ENCODE assay signal across 21 cellular contexts in genomic region chrX:151873096-151873495, GRCh38. TPM values are rescaled to one million over a fixed set of nuclear protein-coding genes. Genes with fewer than 3 reads are reported as not detected.
A peak's percentile ranks its signal among the peaks of the same experiment; 100 is the strongest.
DNase-seq lines count a peak whose midpoint lies in the region; ATAC-seq, FAIRE-seq and TF ChIP-seq lines count a peak whose summit lies in the region.
"Had no signal": no experiment of that assay in that cellular context is flagged by ENCODE, and none has a peak within 500 bp of the region (broad histone marks: within the 10 kb centered on the region; RNA-seq: fewer than 3 reads in every experiment).

No MANE protein-coding gene starts in this region.

- TF ChIP-seq CTCF in A549 (IDR thresholded peaks at IDR 0.05), result no peak
- no peak for TF ChIP-seq CTCF in fibroblast of pulmonary artery (IDR thresholded peaks at IDR 0.05; ENCODE audit: low read length, missing control alignments)
- no peak for TF ChIP-seq CTCF in CD4-positive, alpha-beta T cell (IDR thresholded peaks at IDR 0.05)
- TF ChIP-seq CTCF in thyroid gland (IDR thresholded peaks at IDR 0.05), result no peak

- TF ChIP-seq POLR2A in A549 (IDR thresholded peaks at IDR 0.05; ENCODE audit: low read length) (no peak), thyroid gland (IDR thresholded peaks at IDR 0.05) (no peak)

- CTCF ChIA-PET in A549 (lab: Yijun Ruan, JAX), result no interaction called here
- CTCF ChIA-PET in CD4-positive, alpha-beta T cell (lab: Charles Lee), result no interaction called here

- H3K4me3 ChIP-seq in A549, result no peak overlapping the region
- H3K4me3 ChIP-seq in fibroblast of pulmonary artery (replicated peaks; ENCODE audit: low read depth, low read length), result no peak overlapping the region
- H3K4me3 ChIP-seq in thyroid gland (replicated peaks in 1 of 3), result no peak overlapping the region
- H3K4me3 ChIP-seq: HAP-1 had no signal

- H3K4me1 Mint-ChIP-seq in CD4-positive, alpha-beta T cell (ENCODE audit: low read depth), result no peaks in the 10 kb centered on the region

- H3K27me3 ChIP-seq in CD4-positive, alpha-beta T cell (ENCODE audit: control insufficient read depth, insufficient read depth, low read length), result no peaks in the 10 kb centered on the region
- H3K27me3 ChIP-seq in thyroid gland, result no peaks in the 10 kb centered on the region

- no peaks in the 10 kb centered on the region for H3K36me3 Mint-ChIP-seq in CD4-positive, alpha-beta T cell (ENCODE audit: low read depth)
- H3K36me3 Mint-ChIP-seq: CD8-positive, alpha-beta T cell had no signal

- POLR2A ChIA-PET in A549 (lab: Yijun Ruan, JAX), result no interaction called here
- POLR2A ChIA-PET in CD4-positive, alpha-beta T cell (lab: Charles Lee), result no interaction called here

- H3K27ac Mint-ChIP-seq in CD4-positive, alpha-beta T cell, result no peak overlapping the region
- H3K27ac Mint-ChIP-seq: CD8-positive, alpha-beta T cell; HFFc6 had no signal

- intact Hi-C loops in CD4-positive, alpha-beta T cell (cut with DNase I, micrococcal nuclease), result no loop called here
- intact Hi-C loops in thyroid gland (cut with DNase I), result no loop called here

- no peak for DNase-seq in A549 (ENCODE audit: low read depth in 1 of 2, low spot score in 1 of 2)
- peak; percentile 9 for DNase-seq in RPMI7951 (ENCODE audit: low read depth)
- peak; percentile 51 for DNase-seq in astrocyte of the hippocampus (ENCODE audit: low read depth, low spot score)
- peak; percentile 32 for DNase-seq in fibroblast of pulmonary artery (ENCODE audit: low read depth)
- no peak for DNase-seq in CD4-positive, alpha-beta T cell
- DNase-seq in thyroid gland, result no peak
- DNase-seq: 8988T; C1 segment of cervical spinal cord; Caco-2; CD8-positive, alpha-beta T cell; DMS153; DND-41; GOT3; HFFc6 had no signal

- H3K27ac ChIP-seq in A549, result peak overlapping the region; percentile 96 to 97
- no peak overlapping the region for H3K27ac ChIP-seq in CD4-positive, alpha-beta T cell (ENCODE audit: low read depth, low read length)
- H3K27ac ChIP-seq in thyroid gland, result no peak overlapping the region

- no peak for FAIRE-seq in A549 (lab: Jason Lieb, UNC)
- FAIRE-seq: G401.6, GM12892, H54 had no signal

- no peaks in the 10 kb centered on the region for H3K9me3 Mint-ChIP-seq in CD4-positive, alpha-beta T cell
- H3K9me3 Mint-ChIP-seq: CD8-positive, alpha-beta T cell had no signal

- H3K36me3 ChIP-seq in thyroid gland, result no peaks in the 10 kb centered on the region
- H3K36me3 ChIP-seq: HAP-1 had no signal

- H3K4me2 ChIP-seq in A549, result no peak overlapping the region

- H3K27me3 Mint-ChIP-seq in CD4-positive, alpha-beta T cell, result peaks cover 6% of the 10 kb centered on the region

- H3K9me3 ChIP-seq in A549, result peaks cover 9% of the 10 kb centered on the region; the same call in 1 of the 3 replicates
- H3K9me3 ChIP-seq in CD4-positive, alpha-beta T cell (ENCODE audit: control insufficient read depth, low read length), result no peaks in the 10 kb centered on the region
- no peaks in the 10 kb centered on the region for H3K9me3 ChIP-seq in thyroid gland
- H3K9me3 ChIP-seq: Caco-2, HAP-1 had no signal

- ATAC-seq in A549, result no peak
- ATAC-seq in CD4-positive, alpha-beta T cell (ENCODE audit: poor library complexity), result no peak
- no peak for ATAC-seq in HG03342 (IDR thresholded peaks at IDR 0.05; ENCODE audit: unreplicated experiment)
- ATAC-seq: CD8-positive, alpha-beta T cell had no signal

- TF ChIP-seq RAD21 in A549 (conservative IDR thresholded peaks at IDR 0.05 in 1 of 2, IDR thresholded peaks at IDR 0.05 in 1 of 2), result no peak

- 61% methylated on average over 2 of the region's 2 CpGs for WGBS in A549 (ENCODE audit: missing lambda C conversion rate)
- WGBS in thyroid gland, 2 donors, result 67 to 90% methylated on average over 2 of the region's 2 CpGs

- H3K4me3 Mint-ChIP-seq in CD4-positive, alpha-beta T cell, result no peak overlapping the region
- H3K4me3 Mint-ChIP-seq: CD8-positive, alpha-beta T cell; HFFc6 had no signal

- TF ChIP-seq EP300 in A549 (IDR thresholded peaks at IDR 0.05), result no peak

- H3K4me1 ChIP-seq in A549, result peaks cover 45% of the 10 kb centered on the region
- H3K4me1 ChIP-seq in thyroid gland, result no peaks in the 10 kb centered on the region
- H3K4me1 ChIP-seq: Caco-2, HAP-1 had no signal

TF ChIP-seq in A549, 52 proteins besides CTCF, POLR2A, EP300 and RAD21:
- TF ChIP-seq KDM1A (IDR thresholded peaks at IDR 0.05; ENCODE audit: low read depth) (no peak), USF2 (IDR thresholded peaks at IDR 0.05) (no peak), CBX8 (IDR thresholded peaks at IDR 0.05) (no peak), REST (IDR thresholded peaks at IDR 0.05) (no peak), ELK1 (IDR thresholded peaks at IDR 0.05; ENCODE audit: low read depth, low read length) (no peak), E2F6 (IDR thresholded peaks at IDR 0.05; ENCODE audit: borderline replicate concordance, low read depth) (no peak), PHF8 (IDR thresholded peaks at IDR 0.05; ENCODE audit: borderline replicate concordance, low read depth) (no peak), HES2 (IDR thresholded peaks at IDR 0.05) (no peak), JUNB (IDR thresholded peaks at IDR 0.05) (no peak), HDAC2 (IDR thresholded peaks at IDR 0.05) (no peak)

RNA-seq across cellular contexts. Expression of gene MAGEA4, which starts 39.6 kb away (rescaled TPM):
- polyA plus RNA-seq in A549 (2011; rRNA removed) (0.05 TPM in 1 of 2 replicates, not detected in the other), A549 (2017; fragmentation: RNase III; extraction: RNeasy Plus Mini Kit Qiagen cat#74134 plus additional on column Dnase treatment) (not detected in 3 replicates)
- 0.03 and 0.05 TPM in 2 replicates for polyA plus RNA-seq in A549 (2012; cell fraction: cytosol; rRNA removed)
- not detected in 2 replicates for polyA plus RNA-seq in A549 (2012; cell fraction: nucleus; rRNA removed)
- polyA minus RNA-seq in A549 (2011; rRNA and poly(A)+ RNA removed), result not detected in 2 replicates
- total RNA-seq in RPMI7951 (2014; rRNA removed; shearing (Covaris generic)), result 0.59 and 0.60 TPM in 2 replicates
- total RNA-seq in CD4-positive, alpha-beta T cell, result not detected
- under 1 TPM in 1 of 4 donors, not detected in 3; 0.27 TPM for total RNA-seq in thyroid gland
- total RNA-seq: A673; Caco-2; CD8-positive, alpha-beta T cell; HFFc6 had no signal
- polyA plus RNA-seq: BJ had no signal

Comparison
In these comparisons a context has a peak if more than half of its experiments do, and no peak if none do; other contexts are left out.
1. DNase-seq: peak in RPMI7951 (single experiment), astrocyte of the hippocampus (single experiment) and fibroblast of pulmonary artery (single experiment); none in A549 (0 of 2), CD4-positive, alpha-beta T cell (0 of 10) and thyroid gland (0 of 2).
2. H3K27ac ChIP-seq: peak in A549 (2 of 2); none in CD4-positive, alpha-beta T cell (single experiment) and thyroid gland (0 of 3).